ENCODE assay signal across 1 cellular context in the genomic region with DNA sequence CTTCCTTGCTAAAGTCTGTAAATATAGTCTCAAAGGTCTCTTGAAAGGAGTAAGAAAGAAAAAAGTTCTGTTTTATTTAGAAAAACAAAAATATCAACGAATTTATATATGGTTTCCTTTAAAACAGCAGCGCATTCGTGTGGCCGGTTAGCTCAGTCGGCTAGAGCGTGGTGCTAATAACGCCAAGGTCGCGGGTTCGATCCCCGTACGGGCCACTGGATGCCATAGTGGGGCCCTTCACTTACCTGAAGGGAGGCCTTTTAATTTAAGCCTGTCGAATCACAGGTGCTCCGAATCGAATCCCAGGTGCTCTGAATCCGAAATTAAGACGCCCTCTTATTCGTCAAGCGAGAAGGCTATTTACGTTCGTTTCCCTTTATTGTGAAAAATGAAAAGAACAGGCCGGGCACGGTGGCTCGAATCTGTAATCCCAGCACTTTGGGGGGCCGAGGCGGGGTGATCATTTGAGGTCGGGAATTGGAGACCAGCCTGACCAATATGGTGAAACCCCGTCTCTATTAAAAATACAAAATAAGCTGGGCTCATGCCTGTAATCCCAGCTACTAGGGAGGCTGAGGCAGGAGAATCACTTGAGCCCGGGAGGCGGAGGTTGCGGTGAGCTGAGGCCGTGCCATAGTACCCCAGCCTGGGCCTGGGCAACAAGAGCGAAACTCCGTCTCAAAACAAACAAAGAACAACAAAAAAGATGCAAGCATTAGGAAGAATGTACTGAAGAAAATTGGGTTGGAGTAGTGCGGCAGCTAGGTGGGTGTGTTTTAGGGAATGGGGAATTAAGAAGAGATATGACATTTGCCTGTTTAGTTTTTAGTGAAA.
TF ChIP-seq lines count a peak whose summit lies in the region.

No MANE protein-coding gene starts in this region.

TF ChIP-seq in HCT116, 20 proteins besides CTCF, POLR2A, EP300 and RAD21 (continued from another document):
- no peak for TF ChIP-seq REST (IDR thresholded peaks at IDR 0.05; ENCODE audit: low read depth)
- TF ChIP-seq, protein P1, sequence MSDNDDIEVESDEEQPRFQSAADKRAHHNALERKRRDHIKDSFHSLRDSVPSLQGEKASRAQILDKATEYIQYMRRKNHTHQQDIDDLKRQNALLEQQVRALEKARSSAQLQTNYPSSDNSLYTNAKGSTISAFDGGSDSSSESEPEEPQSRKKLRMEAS (IDR thresholded peaks at IDR 0.05) = peak; percentile 68
- TF ChIP-seq EGR1 (IDR thresholded peaks at IDR 0.05; ENCODE audit: low read depth) = no peak
- peak; percentile 97 for TF ChIP-seq CBX3 (IDR thresholded peaks at IDR 0.05; ENCODE audit: low read depth)
- peak; percentile 95 for TF ChIP-seq ATF3 (IDR thresholded peaks at IDR 0.05)
- no peak for TF ChIP-seq FOSL1 (IDR thresholded peaks at IDR 0.05; ENCODE audit: low read depth)
- no peak for TF ChIP-seq ZFX (IDR thresholded peaks at IDR 0.05)
